12 cellular contexts compared by ENCODE assay signal in genomic region chr12:87317302-87317701, GRCh38.
"Had no signal": no experiment of that assay in that cellular context is flagged by ENCODE, and none has a peak within 500 bp of the region (broad histone marks: within the 10 kb centered on the region; RNA-seq: fewer than 3 reads in every experiment).

No MANE protein-coding gene starts in this region.

- H3K9me3 ChIP-seq: body of pancreas, heart right ventricle, left ventricle myocardium inferior, upper lobe of right lung had no signal

- H3K4me3 ChIP-seq: body of pancreas, heart right ventricle, left ventricle myocardium inferior, upper lobe of right lung had no signal

- H3K27me3 ChIP-seq: body of pancreas, heart right ventricle, upper lobe of right lung had no signal

- ATAC-seq: activated CD4-positive, CD25-positive, alpha-beta regulatory T cell treated with anti-CD3 and anti-CD28 coated beads, Interleukin-2, amount 50 U/mL, for 24 hours; body of pancreas; heart right ventricle; stimulated activated naive CD8-positive, alpha-beta T cell treated with anti-CD3 and anti-CD28 coated beads, Interleukin-15, Interleukin-2, amounts not matched to agents 100 U/mL and 50 U/mL, for 24 hours; upper lobe of right lung had no signal

- H3K27ac ChIP-seq: body of pancreas, heart right ventricle, left ventricle myocardium inferior, upper lobe of right lung had no signal

- H3K36me3 ChIP-seq: heart right ventricle, left ventricle myocardium inferior, upper lobe of right lung had no signal

- DNase-seq: activated T-cell treated with anti-CD3 and anti-CD28 coated beads, Interleukin-2, amount 50 U/mL, for 1 hour; body of pancreas; cerebellar nuclear complex; heart right ventricle; left ventricle myocardium inferior; mesenchymal stem cell; nephron progenitor cell; stimulated activated CD4-positive, alpha-beta T cell treated with anti-CD3 and anti-CD28 coated beads, Interleukin-2, amount 100 ng/mL, for 48 hours; stimulated activated CD8-positive, alpha-beta memory T cell treated with anti-CD3 and anti-CD28 coated beads, Interleukin-4, amount 100 ng/mL, for 48 hours; stimulated activated naive CD8-positive, alpha-beta T cell treated with anti-CD3 and anti-CD28 coated beads, Interleukin-15, Interleukin-2, amounts not matched to agents 100 U/mL and 50 U/mL, for 24 hours; upper lobe of right lung had no signal

- H3K4me1 ChIP-seq: body of pancreas, upper lobe of right lung had no signal
